In the genomic region with DNA sequence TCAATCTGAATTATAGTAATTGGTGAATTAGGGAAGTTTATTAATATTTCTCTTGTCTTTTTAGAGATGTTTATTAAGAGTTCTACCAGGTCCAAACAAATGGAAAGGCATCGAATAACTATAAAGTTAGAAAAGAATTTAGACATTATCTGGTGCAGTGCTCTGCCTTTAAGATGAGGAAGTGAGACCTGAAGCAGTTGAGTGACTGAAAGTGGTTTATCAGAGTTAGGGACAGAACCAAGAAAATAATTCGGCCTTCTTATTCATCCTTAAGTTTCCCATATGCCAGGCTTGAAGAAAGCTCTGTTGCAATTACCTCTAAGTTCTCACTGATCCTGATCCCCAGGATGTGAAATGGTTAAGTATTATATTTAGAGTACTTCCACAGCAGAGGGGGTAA, we compare ENCODE assay signal across 15 cellular contexts.
"Had no signal": no experiment of that assay in that cellular context is flagged by ENCODE, and none has a peak within 500 bp of the region (broad histone marks: within the 10 kb centered on the region; RNA-seq: fewer than 3 reads in every experiment).

No MANE protein-coding gene starts in this region.

- ATAC-seq: left ventricle myocardium superior, upper lobe of right lung had no signal

- H3K9me3 ChIP-seq: esophagus muscularis mucosa, upper lobe of right lung had no signal

- DNase-seq: activated CD4-positive, alpha-beta memory T cell treated with anti-CD3 and anti-CD28 coated beads for 36 hours; activated CD4-positive, alpha-beta T cell treated with anti-CD3 and anti-CD28 coated beads for 4 hours; activated naive CD4-positive, alpha-beta T cell; activated naive CD8-positive, alpha-beta T cell treated with anti-CD3 and anti-CD28 coated beads for 36 hours; amniotic stem cell; dermis blood vessel endothelial cell; effector memory CD4-positive, alpha-beta T cell; left ventricle myocardium superior; nephron progenitor cell; nucleus accumbens; spleen; stimulated activated naive CD4-positive, alpha-beta T cell; upper lobe of right lung had no signal

- H3K4me1 ChIP-seq: esophagus muscularis mucosa, spleen, upper lobe of right lung had no signal

- FAIRE-seq: endothelial cell of umbilical vein had no signal

- H3K27me3 ChIP-seq: esophagus muscularis mucosa, spleen, upper lobe of right lung had no signal

- H3K27ac ChIP-seq: esophagus muscularis mucosa, spleen, upper lobe of right lung had no signal

- H3K4me3 ChIP-seq: esophagus muscularis mucosa, spleen, upper lobe of right lung had no signal

- H3K36me3 ChIP-seq: esophagus muscularis mucosa, spleen, upper lobe of right lung had no signal
